Comparison of ENCODE assay signal across 1 cellular context in the genomic region with DNA sequence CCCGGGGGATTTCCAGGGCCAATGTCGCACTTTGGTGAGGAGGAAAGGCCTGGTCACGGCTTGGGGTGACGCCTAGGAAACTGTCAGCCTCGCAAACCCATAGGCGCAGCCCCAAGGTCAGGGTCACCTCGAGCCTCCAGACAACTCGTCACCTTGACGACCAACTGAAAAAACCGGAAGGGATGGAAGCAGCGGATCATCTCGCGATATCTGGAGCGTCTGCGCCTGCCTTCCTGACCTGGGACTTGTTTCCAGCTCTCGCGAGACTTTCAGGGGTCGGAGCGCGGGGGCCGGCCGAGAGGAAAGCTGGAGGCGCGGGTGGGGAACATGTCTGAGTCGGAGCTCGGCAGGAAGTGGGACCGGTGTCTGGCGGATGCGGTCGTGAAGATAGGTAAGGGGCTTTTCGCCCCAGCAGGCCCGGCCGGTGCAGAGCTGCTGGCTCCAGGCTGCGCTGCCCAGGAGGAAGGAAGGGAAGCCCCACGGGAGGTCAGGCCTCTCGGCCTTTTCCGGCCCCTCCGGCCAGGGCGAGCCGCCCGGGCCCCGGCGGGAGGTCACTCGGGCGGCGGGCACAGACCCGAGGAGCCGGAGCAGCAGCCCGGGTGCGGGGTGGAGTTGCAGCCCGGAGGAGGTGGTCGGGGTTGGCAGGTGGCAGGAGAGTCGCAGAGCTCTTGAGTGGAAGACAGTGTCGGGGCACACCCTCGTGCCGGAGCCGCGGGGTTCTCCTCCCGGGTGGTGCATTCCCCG.
TF ChIP-seq lines count a peak whose summit lies in the region.

No MANE protein-coding gene starts in this region.

TF ChIP-seq in A549, 52 proteins besides CTCF, POLR2A, EP300 and RAD21 (continued from another document):
- TF ChIP-seq PHF8 (IDR thresholded peaks at IDR 0.05; ENCODE audit: borderline replicate concordance, low read depth): peak; percentile 74
- TF ChIP-seq CBX8 (IDR thresholded peaks at IDR 0.05): no peak
- TF ChIP-seq, protein P1, sequence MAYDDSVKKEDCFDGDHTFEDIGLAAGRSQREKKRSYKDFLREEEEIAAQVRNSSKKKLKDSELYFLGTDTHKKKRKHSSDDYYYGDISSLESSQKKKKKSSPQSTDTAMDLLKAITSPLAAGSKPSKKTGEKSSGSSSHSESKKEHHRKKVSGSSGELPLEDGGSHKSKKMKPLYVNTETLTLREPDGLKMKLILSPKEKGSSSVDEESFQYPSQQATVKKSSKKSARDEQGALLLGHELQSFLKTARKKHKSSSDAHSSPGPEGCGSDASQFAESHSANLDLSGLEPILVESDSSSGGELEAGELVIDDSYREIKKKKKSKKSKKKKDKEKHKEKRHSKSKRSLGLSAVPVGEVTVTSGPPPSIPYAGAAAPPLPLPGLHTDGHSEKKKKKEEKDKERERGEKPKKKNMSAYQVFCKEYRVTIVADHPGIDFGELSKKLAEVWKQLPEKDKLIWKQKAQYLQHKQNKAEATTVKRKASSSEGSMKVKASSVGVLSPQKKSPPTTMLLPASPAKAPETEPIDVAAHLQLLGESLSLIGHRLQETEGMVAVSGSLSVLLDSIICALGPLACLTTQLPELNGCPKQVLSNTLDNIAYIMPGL (CRISPR knock-in tag; IDR thresholded peaks at IDR 0.05; ENCODE audit: borderline replicate concordance): no peak
- TF ChIP-seq HEYL (CRISPR knock-in tag; IDR thresholded peaks at IDR 0.05): no peak
- no peak for TF ChIP-seq RFX5 (IDR thresholded peaks at IDR 0.05)
- TF ChIP-seq MAZ (IDR thresholded peaks at IDR 0.05; ENCODE audit: borderline replicate concordance, low read depth, low read length): no peak
- peak; percentile 96 for TF ChIP-seq CHD2 (IDR thresholded peaks at IDR 0.05; ENCODE audit: low read length, partially characterized antibody)
- no peak for TF ChIP-seq CBX2 (IDR thresholded peaks at IDR 0.05; ENCODE audit: borderline replicate concordance, low read depth)
- TF ChIP-seq TP53 (CRISPR knock-in tag; IDR thresholded peaks at IDR 0.05): no peak
- TF ChIP-seq JUN (IDR thresholded peaks at IDR 0.05): 0 out of 5 replicates have a peak, but pooled peaks of 1 of the 2 experiments have one; percentile 34
- no peak for TF ChIP-seq ZSCAN20 (CRISPR knock-in tag; IDR thresholded peaks at IDR 0.05)
- peak; percentile 44; the same call in 1 of the 2 replicates for TF ChIP-seq GATA3 (IDR thresholded peaks at IDR 0.05; ENCODE audit: borderline replicate concordance)
- no peak for TF ChIP-seq FOSL2 (IDR thresholded peaks at IDR 0.05)
- TF ChIP-seq FOSL2 (CRISPR knock-in tag; IDR thresholded peaks at IDR 0.05): no peak
- TF ChIP-seq, protein P2, sequence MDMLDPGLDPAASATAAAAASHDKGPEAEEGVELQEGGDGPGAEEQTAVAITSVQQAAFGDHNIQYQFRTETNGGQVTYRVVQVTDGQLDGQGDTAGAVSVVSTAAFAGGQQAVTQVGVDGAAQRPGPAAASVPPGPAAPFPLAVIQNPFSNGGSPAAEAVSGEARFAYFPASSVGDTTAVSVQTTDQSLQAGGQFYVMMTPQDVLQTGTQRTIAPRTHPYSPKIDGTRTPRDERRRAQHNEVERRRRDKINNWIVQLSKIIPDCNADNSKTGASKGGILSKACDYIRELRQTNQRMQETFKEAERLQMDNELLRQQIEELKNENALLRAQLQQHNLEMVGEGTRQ (IDR thresholded peaks at IDR 0.05): no peak
- no peak for TF ChIP-seq ZFP36 (IDR thresholded peaks at IDR 0.05; ENCODE audit: borderline replicate concordance, partially characterized antibody)
- TF ChIP-seq, protein P3, sequence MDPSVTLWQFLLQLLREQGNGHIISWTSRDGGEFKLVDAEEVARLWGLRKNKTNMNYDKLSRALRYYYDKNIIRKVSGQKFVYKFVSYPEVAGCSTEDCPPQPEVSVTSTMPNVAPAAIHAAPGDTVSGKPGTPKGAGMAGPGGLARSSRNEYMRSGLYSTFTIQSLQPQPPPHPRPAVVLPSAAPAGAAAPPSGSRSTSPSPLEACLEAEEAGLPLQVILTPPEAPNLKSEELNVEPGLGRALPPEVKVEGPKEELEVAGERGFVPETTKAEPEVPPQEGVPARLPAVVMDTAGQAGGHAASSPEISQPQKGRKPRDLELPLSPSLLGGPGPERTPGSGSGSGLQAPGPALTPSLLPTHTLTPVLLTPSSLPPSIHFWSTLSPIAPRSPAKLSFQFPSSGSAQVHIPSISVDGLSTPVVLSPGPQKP (IDR thresholded peaks at IDR 0.05; ENCODE audit: low read depth, low read length): no peak
- TF ChIP-seq RARB (CRISPR knock-in tag; IDR thresholded peaks at IDR 0.05): no peak
- TF ChIP-seq HOXA7 (CRISPR knock-in tag; IDR thresholded peaks at IDR 0.05): no peak
- TF ChIP-seq MYC (IDR thresholded peaks at IDR 0.05; ENCODE audit: borderline replicate concordance, low read length): 0 out of 2 replicates have a peak, but pooled peaks have one; percentile 3
- no peak for TF ChIP-seq BHLHE40 (IDR thresholded peaks at IDR 0.05; ENCODE audit: low read depth, low read length)
- TF ChIP-seq KDM1A (IDR thresholded peaks at IDR 0.05; ENCODE audit: low read depth): no peak
- TF ChIP-seq, protein P4, sequence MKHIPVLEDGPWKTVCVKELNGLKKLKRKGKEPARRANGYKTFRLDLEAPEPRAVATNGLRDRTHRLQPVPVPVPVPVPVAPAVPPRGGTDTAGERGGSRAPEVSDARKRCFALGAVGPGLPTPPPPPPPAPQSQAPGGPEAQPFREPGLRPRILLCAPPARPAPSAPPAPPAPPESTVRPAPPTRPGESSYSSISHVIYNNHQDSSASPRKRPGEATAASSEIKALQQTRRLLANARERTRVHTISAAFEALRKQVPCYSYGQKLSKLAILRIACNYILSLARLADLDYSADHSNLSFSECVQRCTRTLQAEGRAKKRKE (CRISPR knock-in tag; IDR thresholded peaks at IDR 0.05; ENCODE audit: low read depth): no peak
- no peak for TF ChIP-seq FOSB (CRISPR knock-in tag; IDR thresholded peaks at IDR 0.05)
- TF ChIP-seq ESRRA (IDR thresholded peaks at IDR 0.05; ENCODE audit: borderline replicate concordance, low read length): peak; percentile 79; the same call in 1 of the 2 replicates
- no peak for TF ChIP-seq FOXS1 (CRISPR knock-in tag; IDR thresholded peaks at IDR 0.05)
- TF ChIP-seq ZNF302 (CRISPR knock-in tag; IDR thresholded peaks at IDR 0.05): no peak
- no peak for TF ChIP-seq EHF (CRISPR knock-in tag; IDR thresholded peaks at IDR 0.05)
- no peak for TF ChIP-seq NR3C1 (IDR thresholded peaks at IDR 0.05)
- TF ChIP-seq NPAS2 (CRISPR knock-in tag; IDR thresholded peaks at IDR 0.05; ENCODE audit: borderline replicate concordance): no peak
